Comparison of ENCODE assay signal across 7 cellular contexts in genomic region chr2:173066887-173067676, GRCh38.
"Had no signal": no experiment of that assay in that cellular context is flagged by ENCODE, and none has a peak within 500 bp of the region (broad histone marks: within the 10 kb centered on the region; RNA-seq: fewer than 3 reads in every experiment).

No MANE protein-coding gene starts in this region.

- DNase-seq: H9, HCEC 1CT had no signal

- H3K27ac Mint-ChIP-seq: GM23338, H9, IgD-negative memory B cell had no signal

- H2AFZ ChIP-seq: GM23338 had no signal

- H3K4me2 ChIP-seq: GM23338 had no signal

- H3K36me3 Mint-ChIP-seq: IgD-negative memory B cell had no signal

- ATAC-seq: GM23338, HepG2 had no signal

- H3K4me3 ChIP-seq: GM23338 had no signal

- FAIRE-seq: H1, H54, HepG2 had no signal

- H3K4me3 Mint-ChIP-seq: GM23338, H9, IgD-negative memory B cell had no signal

- H3K9me3 Mint-ChIP-seq: GM23338, IgD-negative memory B cell had no signal

- H3K4me1 Mint-ChIP-seq: IgD-negative memory B cell had no signal
